Comparison of ENCODE assay signal across 21 cellular contexts in the genomic region with DNA sequence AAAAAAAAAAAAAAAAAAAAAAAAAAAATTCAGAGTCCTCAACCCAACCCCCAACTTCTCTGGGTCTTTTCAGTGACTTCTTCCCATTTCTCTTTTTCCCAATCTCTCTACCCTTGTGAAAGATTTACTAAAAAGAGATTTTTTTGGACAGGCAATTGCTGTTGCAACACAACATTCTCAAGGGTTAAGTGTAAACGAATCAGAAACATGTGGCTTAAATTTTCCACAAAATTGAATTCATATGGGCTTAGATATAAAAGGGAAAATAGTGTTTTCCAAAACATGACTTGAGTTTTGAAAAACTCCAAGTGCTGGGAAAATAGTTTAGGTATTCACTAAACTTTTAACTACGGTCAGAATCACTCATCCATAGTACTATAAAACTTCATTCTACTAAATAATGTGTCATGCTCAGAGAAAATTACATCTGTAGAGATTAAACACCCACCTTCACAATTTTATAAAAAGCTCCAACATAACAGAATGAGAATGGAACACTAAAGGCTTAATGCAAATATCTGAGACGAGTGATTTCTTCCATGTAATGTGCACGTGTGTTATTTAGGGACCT.
DNase-seq lines count a peak whose midpoint lies in the region; ATAC-seq, FAIRE-seq and TF ChIP-seq lines count a peak whose summit lies in the region.
"Had no signal": no experiment of that assay in that cellular context is flagged by ENCODE, and none has a peak within 500 bp of the region (broad histone marks: within the 10 kb centered on the region; RNA-seq: fewer than 3 reads in every experiment).

No MANE protein-coding gene starts in this region.

- peaks cover 21% of the 10 kb centered on the region for H3F3A ChIP-seq in GM23248 (ENCODE audit: insufficient read depth)

- H3K9me2 ChIP-seq in GM23248 (ENCODE audit: insufficient read depth), result no peaks in the 10 kb centered on the region

- WGBS in GM23248 (ENCODE audit: low coverage in 1 of 2, low lambda C conversion rate in 2 of 2, missing lambda C conversion rate in 2 of 2), 2 experiments, result 13 to 14% methylated on average over 4 of the region's 4 CpGs
- 92% methylated on average over 4 of the region's 4 CpGs for WGBS in HepG2 (ENCODE audit: low lambda C conversion rate)

- no peak for FAIRE-seq in HepG2 (lab: Jason Lieb, UNC)

- H3K4me1 ChIP-seq in GM23248 (ENCODE audit: insufficient read depth) (peaks cover 19% of the 10 kb centered on the region), adipocyte (ENCODE audit: control insufficient read depth, insufficient read depth, low read length) (peaks cover 33% of the 10 kb centered on the region), HepG2 (ENCODE audit: insufficient read depth, low read length) (peaks cover 34% of the 10 kb centered on the region)

- peak overlapping the region; percentile 17; the same call in 1 of the 2 replicates for H3K27ac ChIP-seq in GM23248
- no peak overlapping the region for H3K27ac ChIP-seq in HepG2 (ENCODE audit: extremely low read length, insufficient read depth, low read length)
- H3K27ac ChIP-seq: heart right ventricle, ovary, right lobe of liver had no signal

- H3K9me3 ChIP-seq in GM23248 (ENCODE audit: low read depth), result no peaks in the 10 kb centered on the region
- H3K9me3 ChIP-seq in adipocyte (ENCODE audit: control insufficient read depth, low read length), result no peaks in the 10 kb centered on the region
- H3K9me3 ChIP-seq in HepG2 (ENCODE audit: low read length), result no peaks in the 10 kb centered on the region
- H3K9me3 ChIP-seq: heart right ventricle, ovary, right lobe of liver had no signal

- POLR2A ChIA-PET in HepG2 (lab: Yijun Ruan, JAX), result no interaction called here

- H3K27me3 ChIP-seq in GM23248 (replicated peaks; ENCODE audit: insufficient read depth), result no peaks in the 10 kb centered on the region
- no peaks in the 10 kb centered on the region for H3K27me3 ChIP-seq in adipocyte (replicated peaks; ENCODE audit: control insufficient read depth, insufficient read depth, low read length)
- H3K27me3 ChIP-seq in HepG2 (ENCODE audit: control insufficient read depth in 1 of 2, insufficient read depth in 2 of 2, low read length in 2 of 2), result no peaks in the 10 kb centered on the region
- no peaks in the 10 kb centered on the region for H3K27me3 ChIP-seq in H7 (ENCODE audit: control insufficient read depth, insufficient read depth, low read length)
- H3K27me3 ChIP-seq: heart right ventricle, ovary, right lobe of liver had no signal

- no peak for TF ChIP-seq CTCF in fibroblast of villous mesenchyme (IDR thresholded peaks at IDR 0.05; ENCODE audit: insufficient read depth, low read depth, low read length)
- no peak for TF ChIP-seq CTCF in HepG2 (CRISPR knock-in tag; IDR thresholded peaks at IDR 0.05)

- intact Hi-C loops in HepG2 (cut with micrococcal nuclease; ENCODE audit: unreplicated experiment), result no loop called here

- CTCF ChIA-PET in HepG2 (lab: Yijun Ruan, JAX; ENCODE audit: low intra/inter-chr PET ratio, low total read pairs), result no interaction called here

- H2AFZ ChIP-seq in GM23248 (no peak overlapping the region), HepG2 (ENCODE audit: low read length) (no peak overlapping the region)

- 0 out of 2 replicates have a peak overlapping the region, but pooled peaks have one; percentile 5 for H3K4me3 ChIP-seq in GM23248
- no peak overlapping the region for H3K4me3 ChIP-seq in adipocyte (ENCODE audit: low read length)
- no peak overlapping the region for H3K4me3 ChIP-seq in fibroblast of villous mesenchyme (ENCODE audit: low read depth, low read length)
- H3K4me3 ChIP-seq in HepG2 (replicated peaks in 1 of 3; ENCODE audit: insufficient read depth in 1 of 3, low read depth in 2 of 3, low read length in 3 of 3), result no peak overlapping the region
- no peak overlapping the region for H3K4me3 ChIP-seq in H7 (ENCODE audit: insufficient read depth, low read depth, low read length)
- H3K4me3 ChIP-seq: heart right ventricle, ovary, right lobe of liver had no signal

- H3K4me2 ChIP-seq in GM23248 (ENCODE audit: unreplicated experiment) (peak overlapping the region; percentile 19), HepG2 (ENCODE audit: low read depth, low read length) (no peak overlapping the region)

- H4K20me1 ChIP-seq in GM23248 (ENCODE audit: insufficient read depth) (no peaks in the 10 kb centered on the region), HepG2 (ENCODE audit: insufficient read depth, low read length) (no peaks in the 10 kb centered on the region)

- TF ChIP-seq EP300 in HepG2 (IDR thresholded peaks at IDR 0.05; ENCODE audit: low read depth in 2 of 2, low read length in 2 of 2), result no peak
- TF ChIP-seq EP300 in HepG2 (CRISPR knock-in tag; IDR thresholded peaks at IDR 0.05; ENCODE audit: borderline replicate concordance), result no peak

- no peak for TF ChIP-seq POLR2A in HepG2 (IDR thresholded peaks at IDR 0.05; ENCODE audit: insufficient read depth in 1 of 2, low read depth in 2 of 2, low read length in 2 of 2)

- peak; percentile 75 for DNase-seq in AG08395 (ENCODE audit: low spot score)
- peak; percentile 84 for DNase-seq in GM23248
- DNase-seq in adipocyte (ENCODE audit: low read depth), result peak; percentile 95
- peak; percentile 89 for DNase-seq in fibroblast of villous mesenchyme (ENCODE audit: low read depth)
- DNase-seq in HepG2 (ENCODE audit: low spot score), result no peak
- no peak for DNase-seq in islet precursor cell
- no peak for DNase-seq in H7
- DNase-seq: activated naive CD8-positive, alpha-beta T cell treated with anti-CD3 and anti-CD28 coated beads for 36 hours; CD4-positive, alpha-beta memory T cell; DMS53; effector memory CD4-positive, alpha-beta T cell; heart right ventricle; NCI-H1105 treated with DMSO at 0.1 percent for 48 hours; NCI-H510A; ovary; right lobe of liver; substantia nigra; T-helper 9 cell had no signal

- H3K9ac ChIP-seq in GM23248, result no peak overlapping the region
- no peak overlapping the region for H3K9ac ChIP-seq in adipocyte (ENCODE audit: low read length)
- no peak overlapping the region for H3K9ac ChIP-seq in HepG2 (ENCODE audit: insufficient read depth, low read depth, low read length)

- H3K36me3 ChIP-seq in GM23248 (ENCODE audit: low read depth), result no peaks in the 10 kb centered on the region
- H3K36me3 ChIP-seq in adipocyte (ENCODE audit: control insufficient read depth, insufficient read depth, low read length, severe bottlenecking), result no peaks in the 10 kb centered on the region
- H3K36me3 ChIP-seq in HepG2 (replicated peaks in 1 of 2; ENCODE audit: control insufficient read depth in 1 of 2, insufficient read depth in 2 of 2, low read length in 2 of 2), result no peaks in the 10 kb centered on the region
- no peaks in the 10 kb centered on the region for H3K36me3 ChIP-seq in H7 (replicated peaks; ENCODE audit: control insufficient read depth, insufficient read depth, low read length)
- H3K36me3 ChIP-seq: heart right ventricle, ovary, right lobe of liver had no signal

- H3K79me2 ChIP-seq in GM23248 (ENCODE audit: insufficient read depth) (no peaks in the 10 kb centered on the region), HepG2 (ENCODE audit: insufficient read depth, low read length) (no peaks in the 10 kb centered on the region)

- no TSS peak for BruUV-seq in HepG2 (replicated peaks; lab: Mats Ljungman, UMichigan)

- ATAC-seq in HepG2 (no peak), GM21619 (IDR thresholded peaks at IDR 0.05; ENCODE audit: unreplicated experiment) (no peak)
- ATAC-seq: esophagus mucosa; heart right ventricle; natural killer cell treated with Interleukin-12 subunit alpha and Interleukin-12 subunit beta and Interleukin-15 and Interleukin-18, amount 100 ng/mL, for 72 hours; right lobe of liver had no signal

- TF ChIP-seq RAD21 in HepG2 (CRISPR knock-in tag; IDR thresholded peaks at IDR 0.05), result no peak

- in situ Hi-C loops in GM23248 (cut with MboI), result no loop called here
- in situ Hi-C loops in HepG2 (cut with HindIII; ENCODE audit: extremely low pct_ligation_motif_present, low pct_unique_long_range_greater_than_20kb), result no loop called here

TF ChIP-seq in HepG2, 621 proteins besides CTCF, POLR2A, EP300 and RAD21:
- no peak for TF ChIP-seq ZNF205 (CRISPR knock-in tag; IDR thresholded peaks at IDR 0.05)
- no peak for TF ChIP-seq AGO2 (optimal IDR thresholded peaks at IDR 0.05; ENCODE audit: low read depth, low read length)
- TF ChIP-seq, protein P1, sequence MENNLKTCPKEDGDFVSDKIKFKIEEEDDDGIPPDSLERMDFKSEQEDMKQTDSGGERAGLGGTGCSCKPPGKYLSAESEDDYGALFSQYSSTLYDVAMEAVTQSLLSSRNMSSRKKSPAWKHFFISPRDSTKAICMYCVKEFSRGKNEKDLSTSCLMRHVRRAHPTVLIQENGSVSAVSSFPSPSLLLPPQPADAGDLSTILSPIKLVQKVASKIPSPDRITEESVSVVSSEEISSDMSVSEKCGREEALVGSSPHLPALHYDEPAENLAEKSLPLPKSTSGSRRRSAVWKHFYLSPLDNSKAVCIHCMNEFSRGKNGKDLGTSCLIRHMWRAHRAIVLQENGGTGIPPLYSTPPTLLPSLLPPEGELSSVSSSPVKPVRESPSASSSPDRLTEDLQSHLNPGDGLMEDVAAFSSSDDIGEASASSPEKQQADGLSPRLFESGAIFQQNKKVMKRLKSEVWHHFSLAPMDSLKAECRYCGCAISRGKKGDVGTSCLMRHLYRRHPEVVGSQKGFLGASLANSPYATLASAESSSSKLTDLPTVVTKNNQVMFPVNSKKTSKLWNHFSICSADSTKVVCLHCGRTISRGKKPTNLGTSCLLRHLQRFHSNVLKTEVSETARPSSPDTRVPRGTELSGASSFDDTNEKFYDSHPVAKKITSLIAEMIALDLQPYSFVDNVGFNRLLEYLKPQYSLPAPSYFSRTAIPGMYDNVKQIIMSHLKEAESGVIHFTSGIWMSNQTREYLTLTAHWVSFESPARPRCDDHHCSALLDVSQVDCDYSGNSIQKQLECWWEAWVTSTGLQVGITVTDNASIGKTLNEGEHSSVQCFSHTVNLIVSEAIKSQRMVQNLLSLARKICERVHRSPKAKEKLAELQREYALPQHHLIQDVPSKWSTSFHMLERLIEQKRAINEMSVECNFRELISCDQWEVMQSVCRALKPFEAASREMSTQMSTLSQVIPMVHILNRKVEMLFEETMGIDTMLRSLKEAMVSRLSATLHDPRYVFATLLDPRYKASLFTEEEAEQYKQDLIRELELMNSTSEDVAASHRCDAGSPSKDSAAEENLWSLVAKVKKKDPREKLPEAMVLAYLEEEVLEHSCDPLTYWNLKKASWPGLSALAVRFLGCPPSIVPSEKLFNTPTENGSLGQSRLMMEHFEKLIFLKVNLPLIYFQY (CRISPR knock-in tag; IDR thresholded peaks at IDR 0.05; ENCODE audit: borderline replicate concordance), result no peak
- no peak for TF ChIP-seq ZNF160 (CRISPR knock-in tag; IDR thresholded peaks at IDR 0.05)
- TF ChIP-seq KDM6A (CRISPR knock-in tag; IDR thresholded peaks at IDR 0.05; ENCODE audit: low read depth), result no peak
- no peak for TF ChIP-seq ZNF629 (CRISPR knock-in tag; conservative IDR thresholded peaks at IDR 0.05)
- TF ChIP-seq ZNF431 (CRISPR knock-in tag; IDR thresholded peaks at IDR 0.05; ENCODE audit: borderline replicate concordance, low read depth), result no peak
- no peak for TF ChIP-seq ZNF101 (CRISPR knock-in tag; IDR thresholded peaks at IDR 0.05; ENCODE audit: borderline replicate concordance, low read depth)
- no peak for TF ChIP-seq HES4 (CRISPR knock-in tag; IDR thresholded peaks at IDR 0.05; ENCODE audit: borderline replicate concordance)

Comparison
In these comparisons a context has a peak if more than half of its experiments do, and no peak if none do; other contexts are left out.
1. DNase-seq: peak in AG08395 (single experiment), GM23248 (single experiment), adipocyte (single experiment) and fibroblast of villous mesenchyme (single experiment); none in HepG2 (single experiment), islet precursor cell (single experiment) and H7 (single experiment).